Comparison of ENCODE assay signal across 8 cellular contexts in the genomic region with DNA sequence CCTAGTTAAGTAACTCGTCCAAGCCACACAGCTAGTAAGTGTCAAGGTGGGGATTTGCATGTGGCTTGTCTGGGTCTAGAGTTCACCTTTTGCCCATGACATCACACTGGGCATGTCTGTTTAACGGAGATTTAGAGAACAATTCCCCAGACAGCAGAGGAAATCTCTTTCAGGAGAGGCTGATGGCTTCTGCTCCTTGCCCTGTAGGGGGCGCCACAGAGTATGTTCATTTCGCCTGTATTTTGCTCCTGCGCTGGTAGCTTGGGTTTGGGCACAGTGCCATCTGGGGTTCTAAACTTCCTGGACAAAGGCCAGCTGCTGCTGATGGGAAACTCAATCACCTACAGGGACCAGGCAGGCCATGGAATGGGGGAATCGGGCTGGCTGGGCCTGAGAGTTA. TPM values are rescaled to one million over a fixed set of nuclear protein-coding genes. Genes with fewer than 3 reads are reported as not detected.
DNase-seq lines count a peak whose midpoint lies in the region; ATAC-seq and TF ChIP-seq lines count a peak whose summit lies in the region.

No MANE protein-coding gene starts in this region.

- no peak overlapping the region for H3K4me2 ChIP-seq in GM23338

- H3K4me1 ChIP-seq in GM23338 (ENCODE audit: insufficient read depth) = no peaks in the 10 kb centered on the region

- no peak overlapping the region for H3K27ac ChIP-seq in C4-2B
- H3K27ac ChIP-seq in GM23338 (ENCODE audit: low read depth) = no peak overlapping the region

- no peaks in the 10 kb centered on the region for H4K20me1 ChIP-seq in GM23338 (replicated peaks; ENCODE audit: insufficient read depth)

- peak; percentile 56; the same call in 2 of the 3 replicates for ATAC-seq in GM23338
- no peak for ATAC-seq in GM19395 (IDR thresholded peaks at IDR 0.05; ENCODE audit: unreplicated experiment)
- no peak for ATAC-seq in GM21825 (IDR thresholded peaks at IDR 0.05; ENCODE audit: unreplicated experiment)

- no peaks in the 10 kb centered on the region for H3K36me3 Mint-ChIP-seq in GM23338 (ENCODE audit: low read depth)

- H3K9me3 Mint-ChIP-seq in GM23338 = peaks cover 2% of the 10 kb centered on the region; the same call in 1 of the 3 replicates

- no peak overlapping the region for H3K4me3 Mint-ChIP-seq in GM23338

- H3K27me3 ChIP-seq in GM23338 (ENCODE audit: insufficient read depth) = no peaks in the 10 kb centered on the region

- H3F3A ChIP-seq in GM23338 (replicated peaks; ENCODE audit: low read depth) = no peaks in the 10 kb centered on the region

- no peaks in the 10 kb centered on the region for H3K79me2 ChIP-seq in GM23338 (replicated peaks; ENCODE audit: insufficient read depth)

- no peak overlapping the region for H3K4me3 ChIP-seq in GM23338

- TF ChIP-seq CTCF in C4-2B (conservative IDR thresholded peaks at IDR 0.05) = peak; percentile 65
- peak; percentile 75 to 93 for TF ChIP-seq CTCF in GM23338 (conservative IDR thresholded peaks at IDR 0.05; ENCODE audit: low read depth in 2 of 2)

- no peaks in the 10 kb centered on the region for H3K9me2 ChIP-seq in GM23338 (ENCODE audit: insufficient read depth)

- H3K36me3 ChIP-seq in GM23338 (ENCODE audit: insufficient read depth) = no peaks in the 10 kb centered on the region

- DNase-seq in GM23338 (ENCODE audit: low spot score) (peak; percentile 72), kidney tubule cell (ENCODE audit: low spot score) (peak; percentile 10), DMS114 treated with DMSO at 0.1 percent for 48 hours (lab: John Stamatoyannopoulos, UW; ENCODE audit: unreplicated experiment) (no peak), globus pallidus (ENCODE audit: low spot score) (no peak)
- peak; percentile 51 to 58 for DNase-seq in activated CD4-positive, alpha-beta T cell treated with anti-CD3 and anti-CD28 coated beads, Interleukin-2, amount 50 U/mL, for 48 hours

- H3K27me3 Mint-ChIP-seq in GM23338 (ENCODE audit: insufficient read depth, low read depth, poor library complexity) = peaks cover 7% of the 10 kb centered on the region

- H2AFZ ChIP-seq in GM23338 = no peak overlapping the region

- H3K4me1 Mint-ChIP-seq in GM23338 = no peaks in the 10 kb centered on the region

- no peak overlapping the region for H3K27ac Mint-ChIP-seq in GM23338

TF ChIP-seq in GM23338, 12 proteins besides CTCF, POLR2A, EP300 and RAD21:
- TF ChIP-seq, protein P1, sequence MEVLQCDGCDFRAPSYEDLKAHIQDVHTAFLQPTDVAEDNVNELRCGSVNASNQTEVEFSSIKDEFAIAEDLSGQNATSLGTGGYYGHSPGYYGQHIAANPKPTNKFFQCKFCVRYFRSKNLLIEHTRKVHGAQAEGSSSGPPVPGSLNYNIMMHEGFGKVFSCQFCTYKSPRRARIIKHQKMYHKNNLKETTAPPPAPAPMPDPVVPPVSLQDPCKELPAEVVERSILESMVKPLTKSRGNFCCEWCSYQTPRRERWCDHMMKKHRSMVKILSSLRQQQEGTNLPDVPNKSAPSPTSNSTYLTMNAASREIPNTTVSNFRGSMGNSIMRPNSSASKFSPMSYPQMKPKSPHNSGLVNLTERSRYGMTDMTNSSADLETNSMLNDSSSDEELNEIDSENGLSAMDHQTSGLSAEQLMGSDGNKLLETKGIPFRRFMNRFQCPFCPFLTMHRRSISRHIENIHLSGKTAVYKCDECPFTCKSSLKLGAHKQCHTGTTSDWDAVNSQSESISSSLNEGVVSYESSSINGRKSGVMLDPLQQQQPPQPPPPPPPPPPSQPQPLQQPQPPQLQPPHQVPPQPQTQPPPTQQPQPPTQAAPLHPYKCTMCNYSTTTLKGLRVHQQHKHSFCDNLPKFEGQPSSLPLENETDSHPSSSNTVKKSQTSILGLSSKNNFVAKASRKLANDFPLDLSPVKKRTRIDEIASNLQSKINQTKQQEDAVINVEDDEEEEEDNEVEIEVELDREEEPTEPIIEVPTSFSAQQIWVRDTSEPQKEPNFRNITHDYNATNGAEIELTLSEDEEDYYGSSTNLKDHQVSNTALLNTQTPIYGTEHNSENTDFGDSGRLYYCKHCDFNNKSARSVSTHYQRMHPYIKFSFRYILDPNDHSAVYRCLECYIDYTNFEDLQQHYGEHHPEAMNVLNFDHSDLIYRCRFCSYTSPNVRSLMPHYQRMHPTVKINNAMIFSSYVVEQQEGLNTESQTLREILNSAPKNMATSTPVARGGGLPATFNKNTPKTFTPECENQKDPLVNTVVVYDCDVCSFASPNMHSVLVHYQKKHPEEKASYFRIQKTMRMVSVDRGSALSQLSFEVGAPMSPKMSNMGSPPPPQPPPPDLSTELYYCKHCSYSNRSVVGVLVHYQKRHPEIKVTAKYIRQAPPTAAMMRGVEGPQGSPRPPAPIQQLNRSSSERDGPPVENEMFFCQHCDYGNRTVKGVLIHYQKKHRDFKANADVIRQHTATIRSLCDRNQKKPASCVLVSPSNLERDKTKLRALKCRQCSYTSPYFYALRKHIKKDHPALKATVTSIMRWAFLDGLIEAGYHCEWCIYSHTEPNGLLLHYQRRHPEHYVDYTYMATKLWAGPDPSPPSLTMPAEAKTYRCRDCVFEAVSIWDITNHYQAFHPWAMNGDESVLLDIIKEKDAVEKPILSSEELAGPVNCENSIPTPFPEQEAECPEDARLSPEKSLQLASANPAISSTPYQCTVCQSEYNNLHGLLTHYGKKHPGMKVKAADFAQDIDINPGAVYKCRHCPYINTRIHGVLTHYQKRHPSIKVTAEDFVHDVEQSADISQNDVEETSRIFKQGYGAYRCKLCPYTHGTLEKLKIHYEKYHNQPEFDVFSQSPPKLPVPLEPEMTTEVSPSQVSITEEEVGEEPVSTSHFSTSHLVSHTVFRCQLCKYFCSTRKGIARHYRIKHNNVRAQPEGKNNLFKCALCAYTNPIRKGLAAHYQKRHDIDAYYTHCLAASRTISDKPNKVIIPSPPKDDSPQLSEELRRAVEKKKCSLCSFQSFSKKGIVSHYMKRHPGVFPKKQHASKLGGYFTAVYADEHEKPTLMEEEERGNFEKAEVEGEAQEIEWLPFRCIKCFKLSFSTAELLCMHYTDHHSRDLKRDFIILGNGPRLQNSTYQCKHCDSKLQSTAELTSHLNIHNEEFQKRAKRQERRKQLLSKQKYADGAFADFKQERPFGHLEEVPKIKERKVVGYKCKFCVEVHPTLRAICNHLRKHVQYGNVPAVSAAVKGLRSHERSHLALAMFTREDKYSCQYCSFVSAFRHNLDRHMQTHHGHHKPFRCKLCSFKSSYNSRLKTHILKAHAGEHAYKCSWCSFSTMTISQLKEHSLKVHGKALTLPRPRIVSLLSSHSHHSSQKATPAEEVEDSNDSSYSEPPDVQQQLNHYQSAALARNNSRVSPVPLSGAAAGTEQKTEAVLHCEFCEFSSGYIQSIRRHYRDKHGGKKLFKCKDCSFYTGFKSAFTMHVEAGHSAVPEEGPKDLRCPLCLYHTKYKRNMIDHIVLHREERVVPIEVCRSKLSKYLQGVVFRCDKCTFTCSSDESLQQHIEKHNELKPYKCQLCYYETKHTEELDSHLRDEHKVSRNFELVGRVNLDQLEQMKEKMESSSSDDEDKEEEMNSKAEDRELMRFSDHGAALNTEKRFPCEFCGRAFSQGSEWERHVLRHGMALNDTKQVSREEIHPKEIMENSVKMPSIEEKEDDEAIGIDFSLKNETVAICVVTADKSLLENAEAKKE (CRISPR knock-in tag; IDR thresholded peaks at IDR 0.05) = no peak
- TF ChIP-seq, protein P2, sequence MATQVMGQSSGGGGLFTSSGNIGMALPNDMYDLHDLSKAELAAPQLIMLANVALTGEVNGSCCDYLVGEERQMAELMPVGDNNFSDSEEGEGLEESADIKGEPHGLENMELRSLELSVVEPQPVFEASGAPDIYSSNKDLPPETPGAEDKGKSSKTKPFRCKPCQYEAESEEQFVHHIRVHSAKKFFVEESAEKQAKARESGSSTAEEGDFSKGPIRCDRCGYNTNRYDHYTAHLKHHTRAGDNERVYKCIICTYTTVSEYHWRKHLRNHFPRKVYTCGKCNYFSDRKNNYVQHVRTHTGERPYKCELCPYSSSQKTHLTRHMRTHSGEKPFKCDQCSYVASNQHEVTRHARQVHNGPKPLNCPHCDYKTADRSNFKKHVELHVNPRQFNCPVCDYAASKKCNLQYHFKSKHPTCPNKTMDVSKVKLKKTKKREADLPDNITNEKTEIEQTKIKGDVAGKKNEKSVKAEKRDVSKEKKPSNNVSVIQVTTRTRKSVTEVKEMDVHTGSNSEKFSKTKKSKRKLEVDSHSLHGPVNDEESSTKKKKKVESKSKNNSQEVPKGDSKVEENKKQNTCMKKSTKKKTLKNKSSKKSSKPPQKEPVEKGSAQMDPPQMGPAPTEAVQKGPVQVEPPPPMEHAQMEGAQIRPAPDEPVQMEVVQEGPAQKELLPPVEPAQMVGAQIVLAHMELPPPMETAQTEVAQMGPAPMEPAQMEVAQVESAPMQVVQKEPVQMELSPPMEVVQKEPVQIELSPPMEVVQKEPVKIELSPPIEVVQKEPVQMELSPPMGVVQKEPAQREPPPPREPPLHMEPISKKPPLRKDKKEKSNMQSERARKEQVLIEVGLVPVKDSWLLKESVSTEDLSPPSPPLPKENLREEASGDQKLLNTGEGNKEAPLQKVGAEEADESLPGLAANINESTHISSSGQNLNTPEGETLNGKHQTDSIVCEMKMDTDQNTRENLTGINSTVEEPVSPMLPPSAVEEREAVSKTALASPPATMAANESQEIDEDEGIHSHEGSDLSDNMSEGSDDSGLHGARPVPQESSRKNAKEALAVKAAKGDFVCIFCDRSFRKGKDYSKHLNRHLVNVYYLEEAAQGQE (IDR thresholded peaks at IDR 0.05; ENCODE audit: unreplicated experiment) = peak; percentile 46

RNA-seq across cellular contexts. Expression of gene OTOA, which starts 20.4 kb away (rescaled TPM):
- total RNA-seq in GM23338 (2014; rRNA removed; shearing (Covaris generic)) = 0.17 and 0.31 TPM in 2 replicates
- polyA plus RNA-seq in GM23338 (2016; fragmentation: Nextera tagmentation; extraction: Ambion mirVana) = 0.16 TPM in 1 of 2 replicates, not detected in the other

RNA-seq across cellular contexts. Expression of gene IGSF6, which starts 31.8 kb away (rescaled TPM):
- total RNA-seq in GM23338 (2014; rRNA removed; shearing (Covaris generic)) = not detected in 2 replicates
- polyA plus RNA-seq in GM23338 (2016; fragmentation: Nextera tagmentation; extraction: Ambion mirVana) = 0.17 and 0.19 TPM in 2 replicates

Comparison
In these comparisons a context has a peak if more than half of its experiments do, and no peak if none do; other contexts are left out.
1. DNase-seq: peak in GM23338 (single experiment), activated CD4-positive, alpha-beta T cell treated with anti-CD3 and anti-CD28 coated beads, Interleukin-2, amount 50 U/mL, for 48 hours (2 of 2) and kidney tubule cell (single experiment); none in DMS114 treated with DMSO at 0.1 percent for 48 hours (single experiment) and globus pallidus (single experiment).